In genomic region chr5:127564002-127564769, GRCh38 we compare ENCODE assay signal across 8 cellular contexts. TPM values are rescaled to one million over a fixed set of nuclear protein-coding genes. Genes with fewer than 3 reads are reported as not detected.
DNase-seq lines count a peak whose midpoint lies in the region; ATAC-seq and TF ChIP-seq lines count a peak whose summit lies in the region.

No MANE protein-coding gene starts in this region.

- peak; percentile 78 for TF ChIP-seq CTCF in GM13977 (IDR thresholded peaks at IDR 0.05; ENCODE audit: extremely low read depth, insufficient read depth, missing control alignments)

- H3K4me3 Mint-ChIP-seq in stimulated activated memory B cell treated with anti-CD40 and anti-IgM and Interleukin-4, amounts not matched to agents 10 μg/mL and 1 μg/mL and 100 μg/mL, for 72 hours: no peak overlapping the region

- H3K27ac Mint-ChIP-seq in stimulated activated memory B cell treated with anti-CD40 and anti-IgM and Interleukin-4, amounts not matched to agents 10 μg/mL and 1 μg/mL and 100 μg/mL, for 72 hours: no peak overlapping the region

- H3K36me3 Mint-ChIP-seq in stimulated activated memory B cell treated with anti-CD40 and anti-IgM and Interleukin-4, amounts not matched to agents 10 μg/mL and 1 μg/mL and 100 μg/mL, for 72 hours: no peaks in the 10 kb centered on the region

- DNase-seq in AG08395 (ENCODE audit: low spot score): peak; percentile 46
- peak; percentile 60 for DNase-seq in GM13977 (ENCODE audit: low spot score)
- DNase-seq in NCI-H187 treated with DMSO at 0.1 percent for 48 hours (lab: John Stamatoyannopoulos, UW): peak; percentile 63
- DNase-seq in T-helper 2 cell: peak in 4 of 5 experiments; percentile 4 to 65 (median 16)
- DNase-seq in dedifferentiated amniotic fluid mesenchymal stem cell (ENCODE audit: extremely low spot score): peak; percentile 75
- DNase-seq in lung microvascular endothelial cell (ENCODE audit: low read depth in 2 of 2): peak; percentile 63 to 76

- peaks cover 45% of the 10 kb centered on the region for H3K27me3 Mint-ChIP-seq in stimulated activated memory B cell treated with anti-CD40 and anti-IgM and Interleukin-4, amounts not matched to agents 10 μg/mL and 1 μg/mL and 100 μg/mL, for 72 hours

- in situ Hi-C loops in GM13977 (cut with MboI; ENCODE audit: low pct_unique_long_range_greater_than_20kb, low sequenced_read_pairs, unreplicated experiment): loop anchor here (10.0 to 25.0 kb wide), 2 partner anchors 298 to 641 kb away; no protein-coding TSS in a partner anchor

- H3K4me1 Mint-ChIP-seq in stimulated activated memory B cell treated with anti-CD40 and anti-IgM and Interleukin-4, amounts not matched to agents 10 μg/mL and 1 μg/mL and 100 μg/mL, for 72 hours: peaks cover 15% of the 10 kb centered on the region

- ATAC-seq in HG02798 (IDR thresholded peaks at IDR 0.05; ENCODE audit: poor library complexity, unreplicated experiment): peak; percentile 43
- peak; percentile 79 for ATAC-seq in stimulated activated memory B cell treated with anti-CD40 and anti-IgM and Interleukin-4, amounts not matched to agents 10 μg/mL and 1 μg/mL and 100 μg/mL, for 72 hours

- no peaks in the 10 kb centered on the region for H3K9me3 Mint-ChIP-seq in stimulated activated memory B cell treated with anti-CD40 and anti-IgM and Interleukin-4, amounts not matched to agents 10 μg/mL and 1 μg/mL and 100 μg/mL, for 72 hours

RNA-seq across cellular contexts. Expression of gene PRRC1, which starts 46.7 kb away (rescaled TPM):
- 24.6 and 28.0 TPM in 2 replicates for total RNA-seq in lung microvascular endothelial cell

Comparison
In these comparisons a context has a peak if more than half of its experiments do, and no peak if none do; other contexts are left out.
1. Peak in every context shown above with its lines: DNase-seq and ATAC-seq.
2. DNase-seq: peak in every context shown above with its lines; median percentile 75 in dedifferentiated amniotic fluid mesenchymal stem cell; 70 in lung microvascular endothelial cell; 63 in NCI-H187 treated with DMSO at 0.1 percent for 48 hours; 60 in GM13977; 46 in AG08395; 16 in T-helper 2 cell.